In genomic region chr14:34993444-34993843, GRCh38 we compare ENCODE assay signal across 1 cellular context.
TF ChIP-seq lines count a peak whose summit lies in the region.

No MANE protein-coding gene starts in this region.

TF ChIP-seq in HepG2, 621 proteins besides CTCF, POLR2A, EP300 and RAD21 (continued from another document):
- TF ChIP-seq, protein P1, sequence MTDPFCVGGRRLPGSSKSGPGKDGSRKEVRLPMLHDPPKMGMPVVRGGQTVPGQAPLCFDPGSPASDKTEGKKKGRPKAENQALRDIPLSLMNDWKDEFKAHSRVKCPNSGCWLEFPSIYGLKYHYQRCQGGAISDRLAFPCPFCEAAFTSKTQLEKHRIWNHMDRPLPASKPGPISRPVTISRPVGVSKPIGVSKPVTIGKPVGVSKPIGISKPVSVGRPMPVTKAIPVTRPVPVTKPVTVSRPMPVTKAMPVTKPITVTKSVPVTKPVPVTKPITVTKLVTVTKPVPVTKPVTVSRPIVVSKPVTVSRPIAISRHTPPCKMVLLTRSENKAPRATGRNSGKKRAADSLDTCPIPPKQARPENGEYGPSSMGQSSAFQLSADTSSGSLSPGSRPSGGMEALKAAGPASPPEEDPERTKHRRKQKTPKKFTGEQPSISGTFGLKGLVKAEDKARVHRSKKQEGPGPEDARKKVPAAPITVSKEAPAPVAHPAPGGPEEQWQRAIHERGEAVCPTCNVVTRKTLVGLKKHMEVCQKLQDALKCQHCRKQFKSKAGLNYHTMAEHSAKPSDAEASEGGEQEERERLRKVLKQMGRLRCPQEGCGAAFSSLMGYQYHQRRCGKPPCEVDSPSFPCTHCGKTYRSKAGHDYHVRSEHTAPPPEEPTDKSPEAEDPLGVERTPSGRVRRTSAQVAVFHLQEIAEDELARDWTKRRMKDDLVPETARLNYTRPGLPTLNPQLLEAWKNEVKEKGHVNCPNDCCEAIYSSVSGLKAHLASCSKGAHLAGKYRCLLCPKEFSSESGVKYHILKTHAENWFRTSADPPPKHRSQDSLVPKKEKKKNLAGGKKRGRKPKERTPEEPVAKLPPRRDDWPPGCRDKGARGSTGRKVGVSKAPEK (CRISPR knock-in tag; IDR thresholded peaks at IDR 0.05; ENCODE audit: borderline replicate concordance) = no peak
- TF ChIP-seq MAFF (IDR thresholded peaks at IDR 0.05; ENCODE audit: low read depth, low read length) (peak; percentile 25; the same call in 1 of the 2 replicates), ZNF10 (CRISPR knock-in tag; IDR thresholded peaks at IDR 0.05; ENCODE audit: borderline replicate concordance, low read depth) (no peak), SRSF1 (optimal IDR thresholded peaks at IDR 0.05; ENCODE audit: low read depth, low read length) (no peak), NFATC3 (CRISPR knock-in tag; IDR thresholded peaks at IDR 0.05) (no peak)
- TF ChIP-seq, protein P2, sequence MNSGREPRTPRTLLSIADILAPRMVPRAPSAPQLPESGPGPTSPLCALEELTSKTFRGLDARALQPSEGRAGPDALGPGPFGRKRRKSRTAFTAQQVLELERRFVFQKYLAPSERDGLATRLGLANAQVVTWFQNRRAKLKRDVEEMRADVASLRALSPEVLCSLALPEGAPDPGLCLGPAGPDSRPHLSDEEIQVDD (CRISPR knock-in tag; IDR thresholded peaks at IDR 0.05; ENCODE audit: borderline replicate concordance) = no peak
TF ChIP-seq in HepG2: peak in this region for 2.
